In the genomic region with DNA sequence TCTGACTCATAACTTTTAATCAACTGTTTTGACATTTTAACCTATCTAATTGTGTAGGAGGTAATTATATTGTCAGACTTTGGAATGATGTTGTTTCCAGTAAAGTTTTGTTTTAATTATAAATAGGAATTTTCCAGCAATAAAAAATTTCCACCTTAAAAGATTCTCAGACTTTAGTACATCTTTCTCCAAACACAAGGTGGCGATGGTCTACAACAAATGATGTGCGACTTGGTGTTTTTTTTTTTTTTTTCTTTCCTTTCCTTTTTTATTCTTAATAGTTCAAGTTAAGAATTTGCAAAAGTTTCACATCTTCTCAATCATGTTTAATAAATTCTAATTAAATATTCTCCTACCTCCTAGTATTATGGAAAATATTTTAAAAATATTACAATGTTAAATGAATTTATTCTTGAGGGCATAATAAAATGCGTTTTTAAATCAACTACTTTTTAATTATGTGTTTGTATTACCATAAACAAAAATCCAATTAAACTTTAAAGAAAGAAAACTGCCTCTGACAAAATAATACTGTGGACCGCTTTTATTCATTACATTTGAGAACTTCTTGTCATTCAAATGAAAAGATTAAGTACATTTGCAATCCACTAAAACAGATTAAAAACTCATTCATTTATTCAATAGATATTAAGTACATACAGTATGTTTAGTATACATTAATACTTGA, we compare ENCODE assay signal across 8 cellular contexts. TPM values are rescaled to one million over a fixed set of nuclear protein-coding genes. Genes with fewer than 3 reads are reported as not detected.
DNase-seq lines count a peak whose midpoint lies in the region; ATAC-seq and TF ChIP-seq lines count a peak whose summit lies in the region.

No MANE protein-coding gene starts in this region.

- peak; percentile 67 for TF ChIP-seq CTCF in epithelial cell of proximal tubule (conservative IDR thresholded peaks at IDR 0.05; ENCODE audit: low read depth, low read length)
- peak; percentile 57 for TF ChIP-seq CTCF in retinal pigment epithelial cell (conservative IDR thresholded peaks at IDR 0.05; ENCODE audit: low read depth, low read length)

- DNase-seq in AG20443 (ENCODE audit: low spot score) = peak; percentile 29
- DNase-seq in H4 (ENCODE audit: low spot score) = peak; percentile 73
- DNase-seq in OCI-M1 (lab: John Stamatoyannopoulos, UW) = peak; percentile 68
- peak; percentile 35 for DNase-seq in epithelial cell of proximal tubule (ENCODE audit: low read depth)
- no peak for DNase-seq in retinal pigment epithelial cell (ENCODE audit: low read depth)
- DNase-seq in activated naive CD4-positive, alpha-beta T cell (lab: John Stamatoyannopoulos, UW) = no peak

- H3K4me3 ChIP-seq in epithelial cell of proximal tubule (ENCODE audit: low read depth, low read length) (no peak overlapping the region), retinal pigment epithelial cell (ENCODE audit: low read length) (no peak overlapping the region)

- ATAC-seq in HG02759 (IDR thresholded peaks at IDR 0.05; ENCODE audit: unreplicated experiment) (no peak), GM21423 (IDR thresholded peaks at IDR 0.05; ENCODE audit: unreplicated experiment) (no peak)

RNA-seq across cellular contexts. Expression of a gene that starts 4.4 kb away (rescaled TPM):
- 11.2 and 13.8 TPM in 2 replicates for total RNA-seq in H4 (2014; rRNA removed; shearing (Covaris generic))
- total RNA-seq in epithelial cell of proximal tubule = 38.4 and 55.6 TPM in 2 replicates

Comparison
In these comparisons a context has a peak if more than half of its experiments do, and no peak if none do; other contexts are left out.
1. DNase-seq: peak in AG20443 (single experiment), H4 (single experiment), OCI-M1 (single experiment) and epithelial cell of proximal tubule (single experiment); none in retinal pigment epithelial cell (single experiment) and activated naive CD4-positive, alpha-beta T cell (0 of 4).